Comparison of ENCODE assay signal across 8 cellular contexts in genomic region chr1:199859525-199859924, GRCh38.
A peak's percentile ranks its signal among the peaks of the same experiment; 100 is the strongest.
DNase-seq lines count a peak whose midpoint lies in the region; ATAC-seq, FAIRE-seq and TF ChIP-seq lines count a peak whose summit lies in the region.

No MANE protein-coding gene starts in this region.

- peaks cover 31% of the 10 kb centered on the region for H3K27me3 Mint-ChIP-seq in T-helper 17 cell

- ATAC-seq in IMR-90 (ENCODE audit: low read depth), result peak; percentile 52
- peak; percentile 33 for ATAC-seq in T-helper 17 cell
- no peak for ATAC-seq in GM19467 (IDR thresholded peaks at IDR 0.05; ENCODE audit: unreplicated experiment)

- no peak overlapping the region for H2AK5ac ChIP-seq in IMR-90 (ENCODE audit: low read depth, low read length)

- H3K27ac ChIP-seq in IMR-90 (ENCODE audit: insufficient read depth, low read length) (no peak overlapping the region), keratinocyte (ENCODE audit: control insufficient read depth, insufficient read depth, low read length) (peak overlapping the region; percentile 37), sigmoid colon (no peak overlapping the region)

- no peak for TF ChIP-seq RAD21 in IMR-90 (IDR thresholded peaks at IDR 0.05; ENCODE audit: low read length)

- peaks cover 3% of the 10 kb centered on the region for H3K4me1 Mint-ChIP-seq in T-helper 17 cell

- peak overlapping the region; percentile 67; the same call in 1 of the 2 replicates for H3K4me2 ChIP-seq in IMR-90 (ENCODE audit: low read depth, low read length)
- no peak overlapping the region for H3K4me2 ChIP-seq in keratinocyte (ENCODE audit: control insufficient read depth, extremely low read depth, insufficient read depth, low read depth, low read length)

- dilution Hi-C loops in IMR-90 (cut with HindIII; ENCODE audit: low sequenced_read_pairs, unreplicated experiment), result no loop called here
- dilution Hi-C loops in keratinocyte (cut with MboI; ENCODE audit: extremely low pct_ligation_motif_present, low sequenced_read_pairs), result no loop called here

- no peak overlapping the region; the same call in 2 of the 3 replicates for H2BK15ac ChIP-seq in IMR-90 (ENCODE audit: low read depth, low read length)

- peak overlapping the region; percentile 70 for H2BK5ac ChIP-seq in IMR-90 (ENCODE audit: low read depth, low read length, poor library complexity, severe bottlenecking)

- no peak overlapping the region for H3K23ac ChIP-seq in IMR-90 (ENCODE audit: low read depth, low read length)

- no peak for TF ChIP-seq EP300 in sigmoid colon (IDR thresholded peaks at IDR 0.05)

- TF ChIP-seq CTCF in AG09309 (IDR thresholded peaks at IDR 0.05; ENCODE audit: control insufficient read depth, insufficient read depth, low read depth, low read length, missing control alignments), result no peak
- TF ChIP-seq CTCF in IMR-90 (conservative IDR thresholded peaks at IDR 0.05; ENCODE audit: low read depth, low read length), result no peak
- TF ChIP-seq CTCF in keratinocyte (optimal IDR thresholded peaks at IDR 0.05 in 1 of 3, IDR thresholded peaks at IDR 0.05 in 1 of 3, conservative IDR thresholded peaks at IDR 0.05 in 1 of 3; ENCODE audit: extremely low read depth in 1 of 3, insufficient read depth in 2 of 3, low read length in 3 of 3), result no peak
- TF ChIP-seq CTCF in sigmoid colon (IDR thresholded peaks at IDR 0.05), result no peak

- H3K79me1 ChIP-seq in IMR-90 (ENCODE audit: low read depth in 1 of 2, low read length in 2 of 2), result no peaks in the 10 kb centered on the region

- H3K18ac ChIP-seq in IMR-90 (ENCODE audit: low read depth, low read length), result no peak overlapping the region

- H3K9me1 ChIP-seq in IMR-90 (ENCODE audit: insufficient read depth, low read length) (no peaks in the 10 kb centered on the region), keratinocyte (ENCODE audit: control insufficient read depth, extremely low read depth, insufficient read depth, low read length) (no peaks in the 10 kb centered on the region)

- FAIRE-seq in keratinocyte (lab: Jason Lieb, UNC), result peak; percentile 72

- intact Hi-C loops in IMR-90 (cut with micrococcal nuclease) (no loop called here), sigmoid colon (cut with DNase I) (no loop called here)

- H3K14ac ChIP-seq in IMR-90 (replicated peaks; ENCODE audit: low read depth, low read length), result no peak overlapping the region

- no peaks in the 10 kb centered on the region for H3K79me2 ChIP-seq in keratinocyte (ENCODE audit: control insufficient read depth, insufficient read depth, low read length)

- H3K36me3 Mint-ChIP-seq in T-helper 17 cell (ENCODE audit: low read depth), result no peaks in the 10 kb centered on the region

- 0 out of 2 replicates have a peak overlapping the region, but pooled peaks have one; percentile 46 for H2BK20ac ChIP-seq in IMR-90 (ENCODE audit: low read depth, low read length)

- no peak overlapping the region for H3K4me3 Mint-ChIP-seq in T-helper 17 cell

- H2BK120ac ChIP-seq in IMR-90 (ENCODE audit: low read depth, low read length), result peak overlapping the region; percentile 62; the same call in 1 of the 2 replicates

- no peak overlapping the region for H2AK9ac ChIP-seq in IMR-90 (replicated peaks; ENCODE audit: low read depth, low read length, poor library complexity)

- in situ Hi-C loops in IMR-90 (cut with MboI; ENCODE audit: low sequenced_read_pairs) (no loop called here), ACHN (cut with HindIII; ENCODE audit: low pct_ligation_motif_present, low pct_unique_long_range_greater_than_20kb, low sequenced_read_pairs) (no loop called here)

- H3K9me3 ChIP-seq in IMR-90 (ENCODE audit: control insufficient read depth, insufficient read depth, low read length) (no peaks in the 10 kb centered on the region), T-helper 17 cell (ENCODE audit: control insufficient read depth, low read length, poor library complexity, severe bottlenecking) (no peaks in the 10 kb centered on the region), keratinocyte (ENCODE audit: control insufficient read depth, low read depth, low read length) (no peaks in the 10 kb centered on the region), sigmoid colon (no peaks in the 10 kb centered on the region)

- DNase-seq in AG09309 (ENCODE audit: low read depth) (peak; percentile 23), IMR-90 (peak; percentile 80), T-helper 17 cell (no peak), keratinocyte (ENCODE audit: low read depth, low spot score) (no peak), iPS-NIHi11 (ENCODE audit: low spot score) (no peak), sigmoid colon (no peak), ACHN (no peak)

- H3K9ac ChIP-seq in IMR-90 (ENCODE audit: low read depth, low read length), result no peak overlapping the region
- no peak overlapping the region for H3K9ac ChIP-seq in keratinocyte (ENCODE audit: control insufficient read depth, extremely low read depth, insufficient read depth, low read length)

- H4K91ac ChIP-seq in IMR-90 (ENCODE audit: insufficient read depth, low read depth, low read length), result no peak overlapping the region

- no peak overlapping the region for H4K5ac ChIP-seq in IMR-90 (ENCODE audit: low read depth, low read length)

- H2AFZ ChIP-seq in IMR-90 (replicated peaks; ENCODE audit: low read length, poor library complexity), result no peak overlapping the region
- no peak overlapping the region for H2AFZ ChIP-seq in keratinocyte (ENCODE audit: control insufficient read depth, low read length)

- POLR2A ChIA-PET in IMR-90 (lab: Charles Lee; ENCODE audit: unreplicated experiment), result no interaction called here

- CTCF ChIA-PET in IMR-90 (lab: Yijun Ruan, JAX), result interaction anchor here (0.9 kb wide), 1 partner anchor 27 kb away, joined by 3 read pairs; no protein-coding TSS in a partner anchor

- H3K4ac ChIP-seq in IMR-90 (ENCODE audit: low read depth, low read length), result peak overlapping the region; percentile 32; the same call in 1 of the 2 replicates

- WGBS in IMR-90 (ENCODE audit: extremely low coverage in 2 of 2, insufficient read length in 1 of 2), 2 experiments, result 52% methylated on average over 3 of the region's 3 CpGs; no CpG with 5 or more reads in 1 of the 2 experiments
- WGBS in sigmoid colon, 2 donors, result 36 to 80% methylated on average over 3 of the region's 3 CpGs

- H3K4me1 ChIP-seq in IMR-90 (ENCODE audit: control insufficient read depth, insufficient read depth, low read length), result peaks cover 3% of the 10 kb centered on the region; the same call in 1 of the 2 replicates
- peaks cover 40% of the 10 kb centered on the region for H3K4me1 ChIP-seq in keratinocyte (ENCODE audit: control insufficient read depth, extremely low read depth, insufficient read depth, low read length)
- no peaks in the 10 kb centered on the region for H3K4me1 ChIP-seq in sigmoid colon

- H3K4me3 ChIP-seq in AG09309 (ENCODE audit: control insufficient read depth, low read depth, low read length), result no peak overlapping the region
- no peak overlapping the region for H3K4me3 ChIP-seq in IMR-90 (ENCODE audit: insufficient read depth, low read depth, low read length)
- no peak overlapping the region for H3K4me3 ChIP-seq in keratinocyte (ENCODE audit: control insufficient read depth in 2 of 3, extremely low read depth in 1 of 3, insufficient read depth in 2 of 3, low read depth in 1 of 3, low read length in 3 of 3)
- no peak overlapping the region for H3K4me3 ChIP-seq in sigmoid colon

- H3K27me3 ChIP-seq in IMR-90 (ENCODE audit: control insufficient read depth, insufficient read depth, low read length) (no peaks in the 10 kb centered on the region), keratinocyte (ENCODE audit: control insufficient read depth, extremely low read depth, insufficient read depth, low read length) (no peaks in the 10 kb centered on the region), sigmoid colon (no peaks in the 10 kb centered on the region)

- no peak overlapping the region for H3K27ac Mint-ChIP-seq in T-helper 17 cell

- no peak overlapping the region for H3K56ac ChIP-seq in IMR-90 (ENCODE audit: extremely low read depth, insufficient read depth, low read length)

- TF ChIP-seq POLR2A in IMR-90 (IDR thresholded peaks at IDR 0.05; ENCODE audit: low read depth, low read length) (no peak), sigmoid colon (IDR thresholded peaks at IDR 0.05) (no peak)

- BruUV-seq in IMR-90 (replicated peaks; lab: Mats Ljungman, UMichigan), result no TSS peak

- peak overlapping the region in 1 of 2 experiments; percentile 44; a peak in 3 of 4 replicates for H4K8ac ChIP-seq in IMR-90 (ENCODE audit: low read depth in 2 of 2, low read length in 2 of 2)

- H3K36me3 ChIP-seq in IMR-90 (ENCODE audit: control insufficient read depth, insufficient read depth, low read length) (no peaks in the 10 kb centered on the region), keratinocyte (ENCODE audit: control insufficient read depth in 2 of 2, extremely low read depth in 1 of 2, insufficient read depth in 2 of 2, low read length in 2 of 2) (no peaks in the 10 kb centered on the region), sigmoid colon (no peaks in the 10 kb centered on the region)

- H4K20me1 ChIP-seq in IMR-90 (ENCODE audit: insufficient read depth, low read length) (no peaks in the 10 kb centered on the region), keratinocyte (ENCODE audit: control insufficient read depth, extremely low read depth, insufficient read depth, low read length) (no peaks in the 10 kb centered on the region)

TF ChIP-seq in IMR-90, 13 proteins besides CTCF, POLR2A, EP300 and RAD21 (continues in another document):
- TF ChIP-seq USF2 (IDR thresholded peaks at IDR 0.05; ENCODE audit: low read depth, low read length) (no peak), MAZ (IDR thresholded peaks at IDR 0.05; ENCODE audit: borderline replicate concordance, low read depth, low read length) (no peak), FOS (IDR thresholded peaks at IDR 0.05; ENCODE audit: low read depth, low read length) (peak; percentile 82), SMC3 (IDR thresholded peaks at IDR 0.05; ENCODE audit: low read depth, low read length) (no peak), BHLHE40 (IDR thresholded peaks at IDR 0.05; ENCODE audit: low read depth, low read length) (no peak), MAFK (IDR thresholded peaks at IDR 0.05; ENCODE audit: low read depth, low read length) (no peak)

Comparison
In these comparisons a context has a peak if more than half of its experiments do, and no peak if none do; other contexts are left out.
1. DNase-seq: peak in AG09309 (single experiment) and IMR-90 (single experiment); none in T-helper 17 cell (0 of 3), keratinocyte (single experiment), iPS-NIHi11 (single experiment), sigmoid colon (single experiment) and ACHN (single experiment).